15 cellular contexts compared by ENCODE assay signal in genomic region chr10:94213980-94214379, GRCh38.
"Had no signal": no experiment of that assay in that cellular context is flagged by ENCODE, and none has a peak within 500 bp of the region (broad histone marks: within the 10 kb centered on the region; RNA-seq: fewer than 3 reads in every experiment).

No MANE protein-coding gene starts in this region.

- H3K27me3 ChIP-seq: brain microvascular endothelial cell, heart right ventricle, pancreas, spleen had no signal

- H3K27ac ChIP-seq: brain microvascular endothelial cell, foreskin keratinocyte, pancreas had no signal

- DNase-seq: activated CD4-positive, alpha-beta T cell treated with anti-CD3 and anti-CD28 coated beads, Interleukin-2, amount 50 U/mL, for 4 hours; activated effector memory CD4-positive, alpha-beta T cell treated with anti-CD3 and anti-CD28 coated beads, Interleukin-2, amount 50 U/mL, for 16 hours; activated T-cell treated with anti-CD3 and anti-CD28 coated beads, Interleukin-2, amount 50 U/mL, for 24 hours; amniotic stem cell; brain microvascular endothelial cell; cerebellar nuclear complex; foreskin keratinocyte; heart right ventricle; midbrain; naive B cell; pancreas; spleen; stimulated activated CD4-positive, alpha-beta T cell treated with anti-CD3 and anti-CD28 coated beads, Interleukin-2, amount 100 ng/mL, for 24 hours; stimulated activated naive CD4-positive, alpha-beta T cell had no signal

- H3K4me1 ChIP-seq: foreskin keratinocyte had no signal

- H3K4me3 ChIP-seq: heart right ventricle, pancreas, spleen had no signal

- ATAC-seq: activated naive CD4-positive, alpha-beta T cell treated with anti-CD3 and anti-CD28 coated beads, Interleukin-2, amount 50 U/mL, for 72 hours; foreskin keratinocyte had no signal

- H3K9me3 ChIP-seq: heart right ventricle, pancreas, spleen had no signal
